In the genomic region with DNA sequence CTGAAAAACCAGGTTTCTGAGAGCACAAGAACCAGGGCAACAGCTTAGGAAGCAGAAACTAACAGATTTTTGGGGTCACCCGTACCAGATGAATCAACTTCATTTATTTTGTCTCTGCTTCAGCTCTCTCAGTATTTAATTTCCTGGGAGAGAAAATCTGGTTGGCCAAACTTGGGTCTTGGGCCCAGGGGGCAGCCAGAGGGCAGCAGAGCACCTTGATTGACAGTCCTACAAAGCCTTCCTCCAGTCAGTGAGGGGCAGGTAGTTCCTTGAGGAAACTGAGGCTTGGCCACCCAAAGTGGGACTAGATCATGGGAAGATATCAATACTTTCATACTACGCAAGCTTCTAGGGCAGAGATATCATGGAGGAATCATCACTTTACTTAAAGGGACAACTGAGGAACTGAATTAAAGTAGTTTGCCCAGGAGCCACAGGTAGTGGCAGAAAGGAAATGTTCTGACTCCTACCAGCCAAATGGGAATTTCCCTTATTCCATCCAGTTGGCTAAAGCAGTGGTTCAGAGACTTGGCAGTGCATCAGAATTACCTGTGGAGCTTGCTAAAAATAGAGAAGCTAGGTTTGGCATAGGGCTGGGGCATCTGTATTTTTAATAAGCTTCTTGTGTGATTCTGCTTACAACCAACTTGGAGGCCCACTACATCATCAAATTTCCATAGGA, we compare ENCODE assay signal across 8 cellular contexts. TPM values are rescaled to one million over a fixed set of nuclear protein-coding genes. Genes with fewer than 3 reads are reported as not detected.
DNase-seq lines count a peak whose midpoint lies in the region; ATAC-seq and TF ChIP-seq lines count a peak whose summit lies in the region.

No MANE protein-coding gene starts in this region.

- peaks cover 7% of the 10 kb centered on the region for H3K4me1 Mint-ChIP-seq in endodermal cell
- peaks cover 18% of the 10 kb centered on the region for H3K4me1 Mint-ChIP-seq in progenitor cell of endocrine pancreas (ENCODE audit: low read depth)

- H3K4me1 ChIP-seq in endodermal cell (ENCODE audit: control insufficient read depth, insufficient read depth, low read length) = no peaks in the 10 kb centered on the region

- H3K27me3 Mint-ChIP-seq in endodermal cell (ENCODE audit: insufficient read depth) (no peaks in the 10 kb centered on the region), progenitor cell of endocrine pancreas (peaks cover 11% of the 10 kb centered on the region)

- TF ChIP-seq CTCF in endodermal cell (conservative IDR thresholded peaks at IDR 0.05) (peak; percentile 92), progenitor cell of endocrine pancreas (IDR thresholded peaks at IDR 0.05; ENCODE audit: unreplicated experiment) (peak; percentile 61)

- DNase-seq in ELR (ENCODE audit: low read depth) (peak; percentile 42), LoVo (ENCODE audit: low spot score) (peak; percentile 74), endodermal cell (peak; percentile 83), progenitor cell of endocrine pancreas (ENCODE audit: low spot score, unreplicated experiment) (no peak), AG08396 (ENCODE audit: low spot score) (no peak), NCI-H446 treated with DMSO at 0.1 percent for 48 hours (lab: John Stamatoyannopoulos, UW) (no peak)
- peak; percentile 47 for DNase-seq in activated CD4-positive, alpha-beta T cell treated with anti-CD3 and anti-CD28 coated beads, Interleukin-2, amount 50 U/mL, for 1 hour

- H3K9me3 Mint-ChIP-seq in endodermal cell (no peaks in the 10 kb centered on the region), progenitor cell of endocrine pancreas (ENCODE audit: low read depth) (no peaks in the 10 kb centered on the region)

- WGBS in endodermal cell (ENCODE audit: insufficient coverage in 1 of 2, insufficient read length in 1 of 2), 2 experiments = 71 to 73% methylated on average over 2 of the region's 2 CpGs

- H3K9me3 ChIP-seq in endodermal cell (ENCODE audit: control insufficient read depth, low read length) = no peaks in the 10 kb centered on the region

- H3K4me3 Mint-ChIP-seq in endodermal cell = no peak overlapping the region
- H3K4me3 Mint-ChIP-seq in progenitor cell of endocrine pancreas (ENCODE audit: low read depth) = no peak overlapping the region

- no peak overlapping the region for H3K27ac ChIP-seq in endodermal cell (ENCODE audit: low read depth, low read length)

- no peak for ATAC-seq in HG02970 (IDR thresholded peaks at IDR 0.05; ENCODE audit: low FRiP score, unreplicated experiment)

- H3K27me3 ChIP-seq in endodermal cell (ENCODE audit: control insufficient read depth, insufficient read depth, low read length, poor library complexity, severe bottlenecking) = no peaks in the 10 kb centered on the region

- H3K27ac Mint-ChIP-seq in endodermal cell (no peak overlapping the region), progenitor cell of endocrine pancreas (no peak overlapping the region)

- no peaks in the 10 kb centered on the region for H3K36me3 ChIP-seq in endodermal cell (ENCODE audit: control insufficient read depth, insufficient read depth, low read length)

- no peak overlapping the region for H3K4me3 ChIP-seq in endodermal cell (ENCODE audit: low read length)

- no peaks in the 10 kb centered on the region for H3K36me3 Mint-ChIP-seq in endodermal cell (ENCODE audit: low read depth)
- no peaks in the 10 kb centered on the region for H3K36me3 Mint-ChIP-seq in progenitor cell of endocrine pancreas (ENCODE audit: insufficient read depth)

- H3K9ac ChIP-seq in endodermal cell (ENCODE audit: extremely low read depth, low read length, poor library complexity, severe bottlenecking) = no peak overlapping the region

RNA-seq across cellular contexts. Expression of a gene that starts 21.5 kb away (rescaled TPM):
- 10 to 100 TPM; 49.2 to 60.5 TPM for total RNA-seq in endodermal cell
- 8.2 TPM for polyA plus RNA-seq in endodermal cell (2013, experiment 1 of 2)
- polyA plus RNA-seq in endodermal cell (2013, experiment 2 of 2) = 7.3 TPM
- 21.3 and 24.5 TPM in 2 replicates for total RNA-seq in progenitor cell of endocrine pancreas

Comparison
In these comparisons a context has a peak if more than half of its experiments do, and no peak if none do; other contexts are left out.
1. DNase-seq: peak in ELR (single experiment), LoVo (single experiment), activated CD4-positive, alpha-beta T cell treated with anti-CD3 and anti-CD28 coated beads, Interleukin-2, amount 50 U/mL, for 1 hour (single experiment) and endodermal cell (single experiment); none in progenitor cell of endocrine pancreas (single experiment), AG08396 (single experiment) and NCI-H446 treated with DMSO at 0.1 percent for 48 hours (single experiment).